ENCODE assay signal across 1 cellular context in the genomic region with DNA sequence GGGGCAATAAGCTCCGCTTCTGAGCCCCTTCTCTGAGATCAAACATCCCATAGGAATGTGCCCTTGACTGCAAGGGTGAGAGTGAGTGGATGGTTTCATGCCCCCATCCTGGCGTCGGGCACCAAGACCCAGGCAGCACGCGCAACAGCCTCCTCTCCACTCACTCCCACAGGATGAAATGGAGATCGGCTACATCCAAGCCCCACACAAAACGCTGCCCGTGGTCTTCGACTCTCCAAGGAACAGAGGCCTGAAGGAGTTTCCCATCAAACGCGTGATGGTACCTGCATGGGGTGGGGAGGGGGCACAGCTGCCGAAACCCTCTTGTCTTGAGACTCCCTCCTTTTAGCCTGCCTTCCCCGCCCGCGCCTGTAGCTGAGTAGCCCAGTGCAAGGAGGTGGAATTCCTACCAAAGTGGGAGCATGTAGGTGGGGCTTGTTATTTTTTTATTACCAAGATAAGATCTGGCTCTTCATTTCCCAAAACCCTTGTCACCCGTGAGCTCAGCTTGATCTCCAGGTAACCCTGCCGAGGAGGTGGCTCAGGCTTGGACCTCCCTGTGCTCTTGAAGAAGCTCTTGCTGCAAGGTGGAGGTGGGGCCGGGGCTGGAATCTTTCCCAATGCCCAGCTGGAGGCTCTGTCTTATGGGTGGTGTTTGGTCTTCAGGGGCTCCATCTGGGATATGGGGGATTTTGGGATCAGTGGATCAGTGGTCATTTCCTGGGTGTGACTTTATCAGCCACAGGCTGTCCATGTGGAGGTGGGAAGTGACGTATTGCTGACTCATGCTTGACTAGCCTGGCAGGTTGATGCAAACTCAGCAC.
TF ChIP-seq lines count a peak whose summit lies in the region.

No MANE protein-coding gene starts in this region.

TF ChIP-seq in K562, 482 proteins besides CTCF, POLR2A, EP300 and RAD21 (continued from another document and continues in another):
- TF ChIP-seq, protein P1, sequence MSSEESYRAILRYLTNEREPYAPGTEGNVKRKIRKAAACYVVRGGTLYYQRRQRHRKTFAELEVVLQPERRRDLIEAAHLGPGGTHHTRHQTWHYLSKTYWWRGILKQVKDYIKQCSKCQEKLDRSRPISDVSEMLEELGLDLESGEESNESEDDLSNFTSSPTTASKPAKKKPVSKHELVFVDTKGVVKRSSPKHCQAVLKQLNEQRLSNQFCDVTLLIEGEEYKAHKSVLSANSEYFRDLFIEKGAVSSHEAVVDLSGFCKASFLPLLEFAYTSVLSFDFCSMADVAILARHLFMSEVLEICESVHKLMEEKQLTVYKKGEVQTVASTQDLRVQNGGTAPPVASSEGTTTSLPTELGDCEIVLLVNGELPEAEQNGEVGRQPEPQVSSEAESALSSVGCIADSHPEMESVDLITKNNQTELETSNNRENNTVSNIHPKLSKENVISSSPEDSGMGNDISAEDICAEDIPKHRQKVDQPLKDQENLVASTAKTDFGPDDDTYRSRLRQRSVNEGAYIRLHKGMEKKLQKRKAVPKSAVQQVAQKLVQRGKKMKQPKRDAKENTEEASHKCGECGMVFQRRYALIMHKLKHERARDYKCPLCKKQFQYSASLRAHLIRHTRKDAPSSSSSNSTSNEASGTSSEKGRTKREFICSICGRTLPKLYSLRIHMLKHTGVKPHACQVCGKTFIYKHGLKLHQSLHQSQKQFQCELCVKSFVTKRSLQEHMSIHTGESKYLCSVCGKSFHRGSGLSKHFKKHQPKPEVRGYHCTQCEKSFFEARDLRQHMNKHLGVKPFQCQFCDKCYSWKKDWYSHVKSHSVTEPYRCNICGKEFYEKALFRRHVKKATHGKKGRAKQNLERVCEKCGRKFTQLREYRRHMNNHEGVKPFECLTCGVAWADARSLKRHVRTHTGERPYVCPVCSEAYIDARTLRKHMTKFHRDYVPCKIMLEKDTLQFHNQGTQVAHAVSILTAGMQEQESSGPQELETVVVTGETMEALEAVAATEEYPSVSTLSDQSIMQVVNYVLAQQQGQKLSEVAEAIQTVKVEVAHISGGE (CRISPR knock-in tag; IDR thresholded peaks at IDR 0.05), result no peak
- peak; percentile 95 for TF ChIP-seq MAFK (IDR thresholded peaks at IDR 0.05; ENCODE audit: low read length)
- no peak for TF ChIP-seq GTF2F1 (IDR thresholded peaks at IDR 0.05; ENCODE audit: low read depth, low read length)
- no peak for TF ChIP-seq FOXP1 (CRISPR knock-in tag; IDR thresholded peaks at IDR 0.05)
- TF ChIP-seq, protein P2, sequence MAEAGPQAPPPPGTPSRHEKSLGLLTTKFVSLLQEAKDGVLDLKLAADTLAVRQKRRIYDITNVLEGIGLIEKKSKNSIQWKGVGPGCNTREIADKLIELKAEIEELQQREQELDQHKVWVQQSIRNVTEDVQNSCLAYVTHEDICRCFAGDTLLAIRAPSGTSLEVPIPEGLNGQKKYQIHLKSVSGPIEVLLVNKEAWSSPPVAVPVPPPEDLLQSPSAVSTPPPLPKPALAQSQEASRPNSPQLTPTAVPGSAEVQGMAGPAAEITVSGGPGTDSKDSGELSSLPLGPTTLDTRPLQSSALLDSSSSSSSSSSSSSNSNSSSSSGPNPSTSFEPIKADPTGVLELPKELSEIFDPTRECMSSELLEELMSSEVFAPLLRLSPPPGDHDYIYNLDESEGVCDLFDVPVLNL (CRISPR knock-in tag; IDR thresholded peaks at IDR 0.05; ENCODE audit: low read depth), result no peak
- TF ChIP-seq TSC22D4 (tag; IDR thresholded peaks at IDR 0.05), result no peak
- TF ChIP-seq NBN (IDR thresholded peaks at IDR 0.05; ENCODE audit: low read depth), result 0 out of 2 replicates have a peak, but pooled peaks have one; percentile 48
- TF ChIP-seq NR2F6 (CRISPR knock-in tag; IDR thresholded peaks at IDR 0.05), result no peak
- TF ChIP-seq CXXC5 (CRISPR knock-in tag; IDR thresholded peaks at IDR 0.05), result no peak
- no peak for TF ChIP-seq RBM25 (IDR thresholded peaks at IDR 0.05; ENCODE audit: low read depth, low read length, severe bottlenecking)
- no peak for TF ChIP-seq ZNF551 (CRISPR knock-in tag; IDR thresholded peaks at IDR 0.05)
- TF ChIP-seq, protein P3, sequence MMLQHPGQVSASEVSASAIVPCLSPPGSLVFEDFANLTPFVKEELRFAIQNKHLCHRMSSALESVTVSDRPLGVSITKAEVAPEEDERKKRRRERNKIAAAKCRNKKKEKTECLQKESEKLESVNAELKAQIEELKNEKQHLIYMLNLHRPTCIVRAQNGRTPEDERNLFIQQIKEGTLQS (IDR thresholded peaks at IDR 0.05), result peak; percentile 80
- TF ChIP-seq, protein P3 (CRISPR knock-in tag; conservative IDR thresholded peaks at IDR 0.05), result no peak
- TF ChIP-seq ATF7 (IDR thresholded peaks at IDR 0.05), result peak; percentile 54
- TF ChIP-seq NFE2 (IDR thresholded peaks at IDR 0.05; ENCODE audit: low read depth), result peak; percentile 96
- no peak for TF ChIP-seq FIP1L1 (IDR thresholded peaks at IDR 0.05; ENCODE audit: low read depth, low read length, poor library complexity, severe bottlenecking)
- TF ChIP-seq, protein P4, sequence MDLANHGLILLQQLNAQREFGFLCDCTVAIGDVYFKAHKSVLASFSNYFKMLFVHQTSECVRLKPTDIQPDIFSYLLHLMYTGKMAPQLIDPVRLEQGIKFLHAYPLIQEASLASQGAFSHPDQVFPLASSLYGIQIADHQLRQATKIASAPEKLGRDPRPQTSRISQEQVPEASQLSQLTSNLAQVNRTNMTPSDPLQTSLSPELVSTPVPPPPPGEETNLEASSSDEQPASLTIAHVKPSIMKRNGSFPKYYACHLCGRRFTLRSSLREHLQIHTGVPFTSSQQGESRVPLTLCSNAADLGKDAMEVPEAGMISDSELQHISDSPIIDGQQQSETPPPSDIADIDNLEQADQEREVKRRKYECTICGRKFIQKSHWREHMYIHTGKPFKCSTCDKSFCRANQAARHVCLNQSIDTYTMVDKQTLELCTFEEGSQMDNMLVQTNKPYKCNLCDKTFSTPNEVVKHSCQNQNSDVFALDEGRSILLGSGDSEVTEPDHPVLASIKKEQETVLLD (IDR thresholded peaks at IDR 0.05), result 0 out of 2 replicates have a peak, but pooled peaks have one; percentile 21
- peak; percentile 81 for TF ChIP-seq FOSL1 (tag; conservative IDR thresholded peaks at IDR 0.05)
- TF ChIP-seq, protein P5, sequence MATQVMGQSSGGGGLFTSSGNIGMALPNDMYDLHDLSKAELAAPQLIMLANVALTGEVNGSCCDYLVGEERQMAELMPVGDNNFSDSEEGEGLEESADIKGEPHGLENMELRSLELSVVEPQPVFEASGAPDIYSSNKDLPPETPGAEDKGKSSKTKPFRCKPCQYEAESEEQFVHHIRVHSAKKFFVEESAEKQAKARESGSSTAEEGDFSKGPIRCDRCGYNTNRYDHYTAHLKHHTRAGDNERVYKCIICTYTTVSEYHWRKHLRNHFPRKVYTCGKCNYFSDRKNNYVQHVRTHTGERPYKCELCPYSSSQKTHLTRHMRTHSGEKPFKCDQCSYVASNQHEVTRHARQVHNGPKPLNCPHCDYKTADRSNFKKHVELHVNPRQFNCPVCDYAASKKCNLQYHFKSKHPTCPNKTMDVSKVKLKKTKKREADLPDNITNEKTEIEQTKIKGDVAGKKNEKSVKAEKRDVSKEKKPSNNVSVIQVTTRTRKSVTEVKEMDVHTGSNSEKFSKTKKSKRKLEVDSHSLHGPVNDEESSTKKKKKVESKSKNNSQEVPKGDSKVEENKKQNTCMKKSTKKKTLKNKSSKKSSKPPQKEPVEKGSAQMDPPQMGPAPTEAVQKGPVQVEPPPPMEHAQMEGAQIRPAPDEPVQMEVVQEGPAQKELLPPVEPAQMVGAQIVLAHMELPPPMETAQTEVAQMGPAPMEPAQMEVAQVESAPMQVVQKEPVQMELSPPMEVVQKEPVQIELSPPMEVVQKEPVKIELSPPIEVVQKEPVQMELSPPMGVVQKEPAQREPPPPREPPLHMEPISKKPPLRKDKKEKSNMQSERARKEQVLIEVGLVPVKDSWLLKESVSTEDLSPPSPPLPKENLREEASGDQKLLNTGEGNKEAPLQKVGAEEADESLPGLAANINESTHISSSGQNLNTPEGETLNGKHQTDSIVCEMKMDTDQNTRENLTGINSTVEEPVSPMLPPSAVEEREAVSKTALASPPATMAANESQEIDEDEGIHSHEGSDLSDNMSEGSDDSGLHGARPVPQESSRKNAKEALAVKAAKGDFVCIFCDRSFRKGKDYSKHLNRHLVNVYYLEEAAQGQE (CRISPR knock-in tag; IDR thresholded peaks at IDR 0.05; ENCODE audit: low read depth), result no peak
- no peak for TF ChIP-seq ZNF347 (CRISPR knock-in tag; IDR thresholded peaks at IDR 0.05; ENCODE audit: low read depth)
- TF ChIP-seq NFRKB (IDR thresholded peaks at IDR 0.05; ENCODE audit: low read depth), result 0 out of 2 replicates have a peak, but pooled peaks have one; percentile 19
- TF ChIP-seq, protein P6, sequence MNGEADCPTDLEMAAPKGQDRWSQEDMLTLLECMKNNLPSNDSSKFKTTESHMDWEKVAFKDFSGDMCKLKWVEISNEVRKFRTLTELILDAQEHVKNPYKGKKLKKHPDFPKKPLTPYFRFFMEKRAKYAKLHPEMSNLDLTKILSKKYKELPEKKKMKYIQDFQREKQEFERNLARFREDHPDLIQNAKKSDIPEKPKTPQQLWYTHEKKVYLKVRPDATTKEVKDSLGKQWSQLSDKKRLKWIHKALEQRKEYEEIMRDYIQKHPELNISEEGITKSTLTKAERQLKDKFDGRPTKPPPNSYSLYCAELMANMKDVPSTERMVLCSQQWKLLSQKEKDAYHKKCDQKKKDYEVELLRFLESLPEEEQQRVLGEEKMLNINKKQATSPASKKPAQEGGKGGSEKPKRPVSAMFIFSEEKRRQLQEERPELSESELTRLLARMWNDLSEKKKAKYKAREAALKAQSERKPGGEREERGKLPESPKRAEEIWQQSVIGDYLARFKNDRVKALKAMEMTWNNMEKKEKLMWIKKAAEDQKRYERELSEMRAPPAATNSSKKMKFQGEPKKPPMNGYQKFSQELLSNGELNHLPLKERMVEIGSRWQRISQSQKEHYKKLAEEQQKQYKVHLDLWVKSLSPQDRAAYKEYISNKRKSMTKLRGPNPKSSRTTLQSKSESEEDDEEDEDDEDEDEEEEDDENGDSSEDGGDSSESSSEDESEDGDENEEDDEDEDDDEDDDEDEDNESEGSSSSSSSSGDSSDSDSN (IDR thresholded peaks at IDR 0.05; ENCODE audit: borderline replicate concordance in 1 of 2, low read depth in 2 of 2, low read length in 2 of 2), result no peak
- peak; percentile 74 for TF ChIP-seq L3MBTL2 (IDR thresholded peaks at IDR 0.05)
- no peak for TF ChIP-seq FOXJ3 (CRISPR knock-in tag; IDR thresholded peaks at IDR 0.05)
- TF ChIP-seq TRIM24 (IDR thresholded peaks at IDR 0.05), result peak; percentile 63 to 79
- TF ChIP-seq, protein P7, sequence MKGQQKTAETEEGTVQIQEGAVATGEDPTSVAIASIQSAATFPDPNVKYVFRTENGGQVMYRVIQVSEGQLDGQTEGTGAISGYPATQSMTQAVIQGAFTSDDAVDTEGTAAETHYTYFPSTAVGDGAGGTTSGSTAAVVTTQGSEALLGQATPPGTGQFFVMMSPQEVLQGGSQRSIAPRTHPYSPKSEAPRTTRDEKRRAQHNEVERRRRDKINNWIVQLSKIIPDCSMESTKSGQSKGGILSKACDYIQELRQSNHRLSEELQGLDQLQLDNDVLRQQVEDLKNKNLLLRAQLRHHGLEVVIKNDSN (CRISPR knock-in tag; IDR thresholded peaks at IDR 0.05), result no peak
- TF ChIP-seq HNRNPLL (IDR thresholded peaks at IDR 0.05; ENCODE audit: low read depth, low read length, poor library complexity, severe bottlenecking), result no peak
- peak; percentile 74 for TF ChIP-seq SMARCE1 (IDR thresholded peaks at IDR 0.05)
- no peak for TF ChIP-seq ELF2 (CRISPR knock-in tag; IDR thresholded peaks at IDR 0.05)
- 0 out of 4 replicates have a peak, but pooled peaks of 1 of the 2 experiments have one; percentile 17 for TF ChIP-seq HDAC1 (IDR thresholded peaks at IDR 0.05)
- no peak for TF ChIP-seq LEF1 (IDR thresholded peaks at IDR 0.05)
- peak; percentile 20; the same call in 1 of the 2 replicates for TF ChIP-seq TAL1 (IDR thresholded peaks at IDR 0.05)
- TF ChIP-seq NCOA4 (IDR thresholded peaks at IDR 0.05; ENCODE audit: partially characterized antibody), result no peak
- peak; percentile 60; the same call in 1 of the 2 replicates for TF ChIP-seq SMARCC2 (IDR thresholded peaks at IDR 0.05; ENCODE audit: low read depth)
- TF ChIP-seq, protein P8, sequence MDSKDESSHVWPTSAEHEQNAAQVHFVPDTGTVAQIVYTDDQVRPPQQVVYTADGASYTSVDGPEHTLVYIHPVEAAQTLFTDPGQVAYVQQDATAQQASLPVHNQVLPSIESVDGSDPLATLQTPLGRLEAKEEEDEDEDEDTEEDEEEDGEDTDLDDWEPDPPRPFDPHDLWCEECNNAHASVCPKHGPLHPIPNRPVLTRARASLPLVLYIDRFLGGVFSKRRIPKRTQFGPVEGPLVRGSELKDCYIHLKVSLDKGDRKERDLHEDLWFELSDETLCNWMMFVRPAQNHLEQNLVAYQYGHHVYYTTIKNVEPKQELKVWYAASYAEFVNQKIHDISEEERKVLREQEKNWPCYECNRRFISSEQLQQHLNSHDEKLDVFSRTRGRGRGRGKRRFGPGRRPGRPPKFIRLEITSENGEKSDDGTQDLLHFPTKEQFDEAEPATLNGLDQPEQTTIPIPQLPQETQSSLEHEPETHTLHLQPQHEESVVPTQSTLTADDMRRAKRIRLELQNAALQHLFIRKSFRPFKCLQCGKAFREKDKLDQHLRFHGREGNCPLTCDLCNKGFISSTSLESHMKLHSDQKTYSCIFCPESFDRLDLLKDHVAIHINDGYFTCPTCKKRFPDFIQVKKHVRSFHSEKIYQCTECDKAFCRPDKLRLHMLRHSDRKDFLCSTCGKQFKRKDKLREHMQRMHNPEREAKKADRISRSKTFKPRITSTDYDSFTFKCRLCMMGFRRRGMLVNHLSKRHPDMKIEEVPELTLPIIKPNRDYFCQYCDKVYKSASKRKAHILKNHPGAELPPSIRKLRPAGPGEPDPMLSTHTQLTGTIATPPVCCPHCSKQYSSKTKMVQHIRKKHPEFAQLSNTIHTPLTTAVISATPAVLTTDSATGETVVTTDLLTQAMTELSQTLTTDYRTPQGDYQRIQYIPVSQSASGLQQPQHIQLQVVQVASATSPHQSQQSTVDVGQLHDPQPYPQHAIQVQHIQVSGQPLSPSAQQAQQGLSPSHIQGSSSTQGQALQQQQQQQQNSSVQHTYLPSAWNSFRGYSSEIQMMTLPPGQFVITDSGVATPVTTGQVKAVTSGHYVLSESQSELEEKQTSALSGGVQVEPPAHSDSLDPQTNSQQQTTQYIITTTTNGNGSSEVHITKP (IDR thresholded peaks at IDR 0.05; ENCODE audit: partially characterized antibody), result no peak
- peak; percentile 50; the same call in 1 of the 2 replicates for TF ChIP-seq CREB1 (IDR thresholded peaks at IDR 0.05)
- no peak; the same call in 1 of the 2 replicates for TF ChIP-seq CREB1 (CRISPR knock-in tag; IDR thresholded peaks at IDR 0.05)
- no peak for TF ChIP-seq MBD2 (IDR thresholded peaks at IDR 0.05; ENCODE audit: borderline replicate concordance, low read depth)
- TF ChIP-seq BCOR (IDR thresholded peaks at IDR 0.05), result no peak
- no peak for TF ChIP-seq WHSC1 (IDR thresholded peaks at IDR 0.05; ENCODE audit: low read length)
- TF ChIP-seq SMARCA4 (IDR thresholded peaks at IDR 0.05), result peak; percentile 81
- TF ChIP-seq SPI1 (IDR thresholded peaks at IDR 0.05; ENCODE audit: borderline replicate concordance, low read depth, low read length), result peak; percentile 62
- no peak for TF ChIP-seq NFATC3 (IDR thresholded peaks at IDR 0.05)
- peak; percentile 66; the same call in 1 of the 2 replicates for TF ChIP-seq SMAD4 (CRISPR knock-in tag; conservative IDR thresholded peaks at IDR 0.05)
- TF ChIP-seq FOXM1 (IDR thresholded peaks at IDR 0.05; ENCODE audit: low read depth), result 0 out of 2 replicates have a peak, but pooled peaks have one; percentile 26
- no peak for TF ChIP-seq FOXM1 (CRISPR knock-in tag; IDR thresholded peaks at IDR 0.05; ENCODE audit: low read depth)
- no peak for TF ChIP-seq SOX6 (IDR thresholded peaks at IDR 0.05)
- TF ChIP-seq SAFB2 (IDR thresholded peaks at IDR 0.05; ENCODE audit: borderline replicate concordance, low read depth, low read length, severe bottlenecking), result no peak
